Comparison of ENCODE assay signal across 20 cellular contexts in genomic region chr2:118246726-118247125, GRCh38.
A peak's percentile ranks its signal among the peaks of the same experiment; 100 is the strongest.
DNase-seq lines count a peak whose midpoint lies in the region; ATAC-seq and TF ChIP-seq lines count a peak whose summit lies in the region.
"Had no signal": no experiment of that assay in that cellular context is flagged by ENCODE, and none has a peak within 500 bp of the region (broad histone marks: within the 10 kb centered on the region; RNA-seq: fewer than 3 reads in every experiment).

No MANE protein-coding gene starts in this region.

- no peaks in the 10 kb centered on the region for H3K36me3 ChIP-seq in MM.1S (replicated peaks; ENCODE audit: insufficient read depth, low read length)
- H3K36me3 ChIP-seq: BLaER1 treated with 17β-estradiol and CSF1 and Interleukin-3, amounts not matched to agents 10 nM and 100 nM; colonic mucosa; upper lobe of right lung had no signal

- H3K9ac ChIP-seq in MM.1S (ENCODE audit: low read length) = no peak overlapping the region
- H3K9ac ChIP-seq: BLaER1 treated with 17β-estradiol and CSF1 and Interleukin-3, amounts not matched to agents 10 nM and 100 nM had no signal

- H3K4me2 ChIP-seq in MM.1S (ENCODE audit: low read depth, low read length) = no peak overlapping the region
- H3K4me2 ChIP-seq: BLaER1 treated with 17β-estradiol and CSF1 and Interleukin-3, amounts not matched to agents 10 nM and 100 nM had no signal

- H3K4me3 ChIP-seq in MM.1S (ENCODE audit: low read length) = no peak overlapping the region
- H3K4me3 ChIP-seq: BLaER1 treated with 17β-estradiol and CSF1 and Interleukin-3, amounts not matched to agents 10 nM and 100 nM; colonic mucosa; upper lobe of right lung had no signal

- DNase-seq in GM04504 (ENCODE audit: low read depth) (peak; percentile 82), RPMI7951 (ENCODE audit: low read depth) (peak; percentile 93), Right ventricle myocardium superior (peak; percentile 55), sciatic nerve (ENCODE audit: low spot score) (no peak), MM.1S (no peak), glutamatergic neuron (no peak)
- DNase-seq: colonic mucosa; NCI-H146; NCI-H748 treated with DMSO at 0.1 percent for 48 hours; OCI-M1; stimulated activated CD4-positive, alpha-beta T cell treated with anti-CD3 and anti-CD28 coated beads, Interleukin-4, amount 100 ng/mL, for 24 hours; upper lobe of right lung had no signal

- TF ChIP-seq CTCF in MM.1S (IDR thresholded peaks at IDR 0.05; ENCODE audit: low read length) = no peak
- no peak for TF ChIP-seq CTCF in glutamatergic neuron (IDR thresholded peaks at IDR 0.05; ENCODE audit: partially characterized antibody, unreplicated experiment)

- no peaks in the 10 kb centered on the region for H3K9me3 ChIP-seq in MM.1S (replicated peaks; ENCODE audit: insufficient read depth, low read length)
- H3K9me3 ChIP-seq: BLaER1 treated with 17β-estradiol and CSF1 and Interleukin-3, amounts not matched to agents 10 nM and 100 nM; colonic mucosa; upper lobe of right lung had no signal

- peak; percentile 75 for ATAC-seq in Right ventricle myocardium superior (ENCODE audit: poor library complexity)
- peak; percentile 32 for ATAC-seq in sciatic nerve
- no peak for ATAC-seq in GM19351 (IDR thresholded peaks at IDR 0.05; ENCODE audit: unreplicated experiment)
- ATAC-seq in HG02588 (IDR thresholded peaks at IDR 0.05; ENCODE audit: unreplicated experiment) = no peak
- ATAC-seq: activated naive CD4-positive, alpha-beta T cell treated with anti-CD3 and anti-CD28 coated beads, Interleukin-2, amount 50 U/mL, for 72 hours; upper lobe of right lung had no signal

- H3K79me2 ChIP-seq in MM.1S (ENCODE audit: low read length) = no peaks in the 10 kb centered on the region

- no peak overlapping the region for H3K4me3 Mint-ChIP-seq in glutamatergic neuron (ENCODE audit: unreplicated experiment)
- H3K4me3 Mint-ChIP-seq: activated T-helper 1 cell treated with anti-CD3 and anti-CD28 coated beads, Interleukin-12 subunit alpha, Interleukin-12 subunit beta, Interleukin-2, Interleukin-4 antibody, amounts not matched to agents 30 ng/mL and 10 ng/mL and 1 ng/mL, durations not matched to agents 14 hours and 24 hours and 36 hours; mesothelial cell of epicardium; nephron; T-helper 2 cell treated with Interferon-gamma antibody and Interleukin-4, amounts not matched to agents 5 μg/mL and 100 μg/mL, for 36 hours had no signal

- H2AFZ ChIP-seq in MM.1S (ENCODE audit: low read length) = no peak overlapping the region

- H3F3A ChIP-seq in MM.1S (ENCODE audit: insufficient read depth, low read length) = no peaks in the 10 kb centered on the region

- peaks cover 2% of the 10 kb centered on the region for H3K9me3 Mint-ChIP-seq in glutamatergic neuron (ENCODE audit: unreplicated experiment)
- H3K9me3 Mint-ChIP-seq: activated naive CD4-positive, alpha-beta T cell treated with anti-CD3 and anti-CD28 coated beads, Interleukin-2, amount 50 U/mL, for 72 hours; activated T-helper 1 cell treated with anti-CD3 and anti-CD28 coated beads, Interleukin-12 subunit alpha, Interleukin-12 subunit beta, Interleukin-2, Interleukin-4 antibody, amounts not matched to agents 30 ng/mL and 10 ng/mL and 1 ng/mL, durations not matched to agents 14 hours and 24 hours and 36 hours; mesothelial cell of epicardium; nephron; T-helper 2 cell treated with Interferon-gamma antibody and Interleukin-4, amounts not matched to agents 5 μg/mL and 100 μg/mL, for 36 hours had no signal

- H3K27me3 ChIP-seq in MM.1S (replicated peaks; ENCODE audit: insufficient read depth, low read length) = no peaks in the 10 kb centered on the region
- H3K27me3 ChIP-seq: colonic mucosa had no signal

- H3K36me3 Mint-ChIP-seq in glutamatergic neuron (ENCODE audit: unreplicated experiment) = peaks cover 5% of the 10 kb centered on the region
- H3K36me3 Mint-ChIP-seq: activated naive CD4-positive, alpha-beta T cell treated with anti-CD3 and anti-CD28 coated beads, Interleukin-2, amount 50 U/mL, for 72 hours; mesothelial cell of epicardium had no signal

- no peaks in the 10 kb centered on the region for H4K20me1 ChIP-seq in MM.1S (ENCODE audit: insufficient read depth, low read length)
- H4K20me1 ChIP-seq: BLaER1 treated with 17β-estradiol and CSF1 and Interleukin-3, amounts not matched to agents 10 nM and 100 nM had no signal

- no peak overlapping the region for H3K27ac ChIP-seq in MM.1S (ENCODE audit: low read length)
- H3K27ac ChIP-seq: BLaER1 treated with 17β-estradiol and CSF1 and Interleukin-3, amounts not matched to agents 10 nM and 100 nM; colonic mucosa; upper lobe of right lung had no signal

- H3K27me3 Mint-ChIP-seq in glutamatergic neuron (ENCODE audit: unreplicated experiment) = no peaks in the 10 kb centered on the region

- intact Hi-C loops in Right ventricle myocardium superior (cut with DNase I) (no loop called here), sciatic nerve (cut with DNase I) (no loop called here)

- H3K27ac Mint-ChIP-seq in glutamatergic neuron (ENCODE audit: unreplicated experiment) = no peak overlapping the region
- H3K27ac Mint-ChIP-seq: activated naive CD4-positive, alpha-beta T cell treated with anti-CD3 and anti-CD28 coated beads, Interleukin-2, amount 50 U/mL, for 72 hours; activated T-helper 1 cell treated with anti-CD3 and anti-CD28 coated beads, Interleukin-12 subunit alpha, Interleukin-12 subunit beta, Interleukin-2, Interleukin-4 antibody, amounts not matched to agents 30 ng/mL and 10 ng/mL and 1 ng/mL, durations not matched to agents 14 hours and 24 hours and 36 hours; mesothelial cell of epicardium; nephron; T-helper 2 cell treated with Interferon-gamma antibody and Interleukin-4, amounts not matched to agents 5 μg/mL and 100 μg/mL, for 36 hours had no signal

- H3K4me1 Mint-ChIP-seq in glutamatergic neuron (ENCODE audit: low read depth, unreplicated experiment) = no peaks in the 10 kb centered on the region

- H3K4me1 ChIP-seq in MM.1S (ENCODE audit: low read length) = no peaks in the 10 kb centered on the region
- H3K4me1 ChIP-seq: colonic mucosa, upper lobe of right lung had no signal

- H3K9me2 ChIP-seq in MM.1S (replicated peaks; ENCODE audit: insufficient read depth, low read length) = no peaks in the 10 kb centered on the region

Comparison
In these comparisons a context has a peak if more than half of its experiments do, and no peak if none do; other contexts are left out.
1. DNase-seq: peak in GM04504 (single experiment), RPMI7951 (single experiment) and Right ventricle myocardium superior (single experiment); none in sciatic nerve (single experiment), MM.1S (single experiment) and glutamatergic neuron (single experiment).
2. ATAC-seq: peak in Right ventricle myocardium superior (single experiment) and sciatic nerve (single experiment); none in GM19351 (single experiment) and HG02588 (single experiment).